28 cellular contexts compared by ENCODE assay signal in genomic region chr6:875012-875411, GRCh38.
"Had no signal": no experiment of that assay in that cellular context is flagged by ENCODE, and none has a peak within 500 bp of the region (broad histone marks: within the 10 kb centered on the region; RNA-seq: fewer than 3 reads in every experiment).

No MANE protein-coding gene starts in this region.

- ATAC-seq: activated CD4-positive, CD25-positive, alpha-beta regulatory T cell treated with anti-CD3 and anti-CD28 coated beads, Interleukin-2, amount 50 U/mL, for 24 hours; activated CD8-positive, alpha-beta T cell treated with anti-CD3 and anti-CD28 coated beads for 36 hours; activated T-cell treated with anti-CD3 and anti-CD28 coated beads, Interleukin-2, amount 50 U/mL, for 4 hours; activated T-helper 17 cell treated with anti-CD3 and anti-CD28 coated beads, Interleukin-2, amount 50 U/mL, for 72 hours; esophagus mucosa; WTC11 had no signal

- H3K27ac ChIP-seq: brain microvascular endothelial cell, coronary artery, dorsolateral prefrontal cortex, VCaP had no signal

- H3K4me3 ChIP-seq: coronary artery, dorsolateral prefrontal cortex had no signal

- H3K27me3 ChIP-seq: brain microvascular endothelial cell had no signal

- FAIRE-seq: astrocyte, bronchial epithelial cell, frontal cortex had no signal

- DNase-seq: activated CD4-positive, alpha-beta T cell treated with anti-CD3 and anti-CD28 coated beads for 48 hours; activated CD4-positive, alpha-beta T cell treated with anti-CD3 and anti-CD28 coated beads, Interleukin-2, amount 50 U/mL, for 1 hour; activated CD4-positive, alpha-beta T cell treated with anti-CD3 and anti-CD28 coated beads, Interleukin-2, amount 50 U/mL, for 48 hours; activated CD8-positive, alpha-beta memory T cell treated with anti-CD3 and anti-CD28 coated beads for 24 hours; activated CD8-positive, alpha-beta T cell treated with anti-CD3 and anti-CD28 coated beads for 36 hours; activated effector memory CD4-positive, alpha-beta T cell treated with Interleukin-2 at 50 U/mL for 16 hours; activated gamma-delta T cell treated with Interleukin-2 at 50 U/mL for 16 hours; activated naive CD4-positive, alpha-beta T cell treated with anti-CD3 and anti-CD28 coated beads, Interleukin-2, amount 50 U/mL, for 16 hours; activated naive CD4-positive, alpha-beta T cell treated with Interleukin-2 at 50 U/mL for 16 hours; activated T-cell treated with anti-CD3 and anti-CD28 coated beads, Interleukin-2, amount 50 U/mL, for 4 hours; amniotic stem cell; anterior cingulate cortex; brain microvascular endothelial cell; dorsolateral prefrontal cortex; effector memory CD4-positive, alpha-beta T cell; endodermal cell; foreskin fibroblast; head of caudate nucleus; T-helper 2 cell had no signal

- H3K36me3 ChIP-seq: brain microvascular endothelial cell had no signal
